ENCODE assay signal across 9 cellular contexts in genomic region chr1:243712890-243713425, GRCh38.
DNase-seq lines count a peak whose midpoint lies in the region; ATAC-seq and TF ChIP-seq lines count a peak whose summit lies in the region.
"Had no signal": no experiment of that assay in that cellular context is flagged by ENCODE, and none has a peak within 500 bp of the region (broad histone marks: within the 10 kb centered on the region; RNA-seq: fewer than 3 reads in every experiment).

No MANE protein-coding gene starts in this region.

- no peaks in the 10 kb centered on the region for H3K4me1 ChIP-seq in duodenal mucosa (ENCODE audit: control insufficient read depth in 1 of 2, insufficient read depth in 2 of 2, low read length in 2 of 2)
- H3K4me1 ChIP-seq in skeletal muscle tissue (ENCODE audit: control insufficient read depth in 3 of 3, insufficient read depth in 3 of 3, low read length in 3 of 3): peaks cover 0 to 11% (median 4%) of the 10 kb centered on the region in 3 donors
- H3K4me1 ChIP-seq in GM23338 (ENCODE audit: insufficient read depth): peaks cover 30% of the 10 kb centered on the region
- H3K4me1 ChIP-seq in ascending aorta: peaks cover 4 to 10% of the 10 kb centered on the region in 2 donors

- no peaks in the 10 kb centered on the region for H4K20me1 ChIP-seq in GM23338 (replicated peaks; ENCODE audit: insufficient read depth)

- H3K4me3 ChIP-seq in duodenal mucosa (ENCODE audit: low read depth in 1 of 2, low read length in 2 of 2) (peak overlapping the region; percentile 19 to 36), skeletal muscle tissue (ENCODE audit: low read length in 3 of 3) (peak overlapping the region; percentile 18 to 33 (median 29)), GM23338 (no peak overlapping the region), ascending aorta (no peak overlapping the region)

- H3K4me1 Mint-ChIP-seq in GM23338: peaks cover 39% of the 10 kb centered on the region

- TF ChIP-seq CTCF in GM23338 (conservative IDR thresholded peaks at IDR 0.05; ENCODE audit: low read depth in 2 of 2) (peak in 1 of 2 experiments; percentile 63; a peak in 2 of 4 replicates), ascending aorta (IDR thresholded peaks at IDR 0.05) (no peak)

- intact Hi-C loops in ascending aorta (cut with DNase I): no loop called here

- no peaks in the 10 kb centered on the region for H3K36me3 ChIP-seq in duodenal mucosa (ENCODE audit: control insufficient read depth in 1 of 2, insufficient read depth in 2 of 2, low read length in 2 of 2)
- no peaks in the 10 kb centered on the region for H3K36me3 ChIP-seq in skeletal muscle tissue (ENCODE audit: control insufficient read depth in 3 of 3, insufficient read depth in 3 of 3, low read length in 3 of 3)
- H3K36me3 ChIP-seq in GM23338 (ENCODE audit: insufficient read depth): no peaks in the 10 kb centered on the region
- H3K36me3 ChIP-seq in ascending aorta: no peaks in the 10 kb centered on the region

- H3K27ac Mint-ChIP-seq in GM23338: no peak overlapping the region

- H3K9me3 Mint-ChIP-seq in GM23338: no peaks in the 10 kb centered on the region

- H3K9me2 ChIP-seq in GM23338 (ENCODE audit: insufficient read depth): no peaks in the 10 kb centered on the region

- no peak overlapping the region for H3K4me2 ChIP-seq in GM23338

- H3K27ac ChIP-seq in duodenal mucosa (ENCODE audit: low read depth, low read length): no peak overlapping the region
- no peak overlapping the region for H3K27ac ChIP-seq in skeletal muscle tissue (ENCODE audit: low read depth, low read length)
- H3K27ac ChIP-seq in GM23338 (ENCODE audit: low read depth): no peak overlapping the region
- no peak overlapping the region for H3K27ac ChIP-seq in ascending aorta
- H3K27ac ChIP-seq: epithelial cell of prostate had no signal

- H3F3A ChIP-seq in GM23338 (replicated peaks; ENCODE audit: low read depth): no peaks in the 10 kb centered on the region

- DNase-seq in NCI-H510A treated with DMSO at 0.1 percent for 48 hours (lab: John Stamatoyannopoulos, UW) (peak; percentile 66), NCI-H510A (lab: John Stamatoyannopoulos, UW) (no peak), NCI-H748 treated with DMSO at 0.1 percent for 48 hours (lab: John Stamatoyannopoulos, UW) (peak; percentile 89), GM23338 (ENCODE audit: low spot score) (no peak), ascending aorta (ENCODE audit: low spot score in 2 of 2) (no peak)
- DNase-seq in stimulated activated CD4-positive, alpha-beta T cell treated with anti-CD3 and anti-CD28 coated beads, Interleukin-2, amount 100 ng/mL, for 24 hours: no peak

- no peaks in the 10 kb centered on the region for H3K27me3 ChIP-seq in duodenal mucosa (ENCODE audit: control insufficient read depth in 1 of 2, insufficient read depth in 2 of 2, low read length in 2 of 2)
- H3K27me3 ChIP-seq in skeletal muscle tissue (ENCODE audit: control insufficient read depth in 3 of 3, insufficient read depth in 3 of 3, low read length in 3 of 3): no peaks in the 10 kb centered on the region
- no peaks in the 10 kb centered on the region for H3K27me3 ChIP-seq in GM23338 (ENCODE audit: insufficient read depth)
- H3K27me3 ChIP-seq in ascending aorta: no peaks in the 10 kb centered on the region

- H3K9me3 ChIP-seq in duodenal mucosa (ENCODE audit: control insufficient read depth in 1 of 2, low read length in 2 of 2) (no peaks in the 10 kb centered on the region), skeletal muscle tissue (ENCODE audit: control insufficient read depth in 3 of 3, low read length in 3 of 3) (no peaks in the 10 kb centered on the region), ascending aorta (no peaks in the 10 kb centered on the region)

- ATAC-seq in GM23338: no peak

- no peak overlapping the region for H2AFZ ChIP-seq in GM23338

- H3K36me3 Mint-ChIP-seq in GM23338 (ENCODE audit: low read depth): no peaks in the 10 kb centered on the region

- H3K27me3 Mint-ChIP-seq in GM23338 (ENCODE audit: insufficient read depth, low read depth, poor library complexity): no peaks in the 10 kb centered on the region

- no peaks in the 10 kb centered on the region for H3K79me2 ChIP-seq in GM23338 (replicated peaks; ENCODE audit: insufficient read depth)

- no peak overlapping the region for H3K4me3 Mint-ChIP-seq in GM23338

- H3K9ac ChIP-seq in duodenal mucosa (ENCODE audit: low read depth in 1 of 2, low read length in 2 of 2) (no peak overlapping the region), skeletal muscle tissue (ENCODE audit: low read depth in 1 of 3, low read length in 3 of 3) (peak overlapping the region in 2 of 3 donors; percentile 8 to 24)

TF ChIP-seq in GM23338, 12 proteins besides CTCF, POLR2A, EP300 and RAD21 (continues in another document):
- TF ChIP-seq ZNF114 (CRISPR knock-in tag; IDR thresholded peaks at IDR 0.05) (no peak), JUNB (IDR thresholded peaks at IDR 0.05; ENCODE audit: unreplicated experiment) (no peak), EZH2phosphoT487 (IDR thresholded peaks at IDR 0.05; ENCODE audit: unreplicated experiment) (no peak), REST (IDR thresholded peaks at IDR 0.05; ENCODE audit: unreplicated experiment) (no peak), STAT1 (IDR thresholded peaks at IDR 0.05; ENCODE audit: unreplicated experiment) (no peak), POLR2AphosphoS5 (IDR thresholded peaks at IDR 0.05; ENCODE audit: low read depth) (no peak), NANOG (IDR thresholded peaks at IDR 0.05; ENCODE audit: borderline replicate concordance) (no peak), ZNF331 (CRISPR knock-in tag; IDR thresholded peaks at IDR 0.05; ENCODE audit: low read depth) (no peak), EZH2 (IDR thresholded peaks at IDR 0.05; ENCODE audit: low read depth, unreplicated experiment) (no peak)
- TF ChIP-seq, protein P1, sequence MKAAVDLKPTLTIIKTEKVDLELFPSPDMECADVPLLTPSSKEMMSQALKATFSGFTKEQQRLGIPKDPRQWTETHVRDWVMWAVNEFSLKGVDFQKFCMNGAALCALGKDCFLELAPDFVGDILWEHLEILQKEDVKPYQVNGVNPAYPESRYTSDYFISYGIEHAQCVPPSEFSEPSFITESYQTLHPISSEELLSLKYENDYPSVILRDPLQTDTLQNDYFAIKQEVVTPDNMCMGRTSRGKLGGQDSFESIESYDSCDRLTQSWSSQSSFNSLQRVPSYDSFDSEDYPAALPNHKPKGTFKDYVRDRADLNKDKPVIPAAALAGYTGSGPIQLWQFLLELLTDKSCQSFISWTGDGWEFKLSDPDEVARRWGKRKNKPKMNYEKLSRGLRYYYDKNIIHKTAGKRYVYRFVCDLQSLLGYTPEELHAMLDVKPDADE (IDR thresholded peaks at IDR 0.05): no peak

Comparison
In these comparisons a context has a peak if more than half of its experiments do, and no peak if none do; other contexts are left out.
1. DNase-seq: peak in NCI-H510A treated with DMSO at 0.1 percent for 48 hours (single experiment) and NCI-H748 treated with DMSO at 0.1 percent for 48 hours (single experiment); none in NCI-H510A (single experiment), GM23338 (single experiment), ascending aorta (0 of 2) and stimulated activated CD4-positive, alpha-beta T cell treated with anti-CD3 and anti-CD28 coated beads, Interleukin-2, amount 100 ng/mL, for 24 hours (0 of 2).
2. H3K4me3 ChIP-seq: peak in duodenal mucosa (2 of 2) and skeletal muscle tissue (3 of 3); none in GM23338 (single experiment) and ascending aorta (0 of 2).
3. H3K9ac ChIP-seq: peak in skeletal muscle tissue (2 of 3); none in duodenal mucosa (0 of 2).